Comparison of ENCODE assay signal across 1 cellular context in the genomic region with DNA sequence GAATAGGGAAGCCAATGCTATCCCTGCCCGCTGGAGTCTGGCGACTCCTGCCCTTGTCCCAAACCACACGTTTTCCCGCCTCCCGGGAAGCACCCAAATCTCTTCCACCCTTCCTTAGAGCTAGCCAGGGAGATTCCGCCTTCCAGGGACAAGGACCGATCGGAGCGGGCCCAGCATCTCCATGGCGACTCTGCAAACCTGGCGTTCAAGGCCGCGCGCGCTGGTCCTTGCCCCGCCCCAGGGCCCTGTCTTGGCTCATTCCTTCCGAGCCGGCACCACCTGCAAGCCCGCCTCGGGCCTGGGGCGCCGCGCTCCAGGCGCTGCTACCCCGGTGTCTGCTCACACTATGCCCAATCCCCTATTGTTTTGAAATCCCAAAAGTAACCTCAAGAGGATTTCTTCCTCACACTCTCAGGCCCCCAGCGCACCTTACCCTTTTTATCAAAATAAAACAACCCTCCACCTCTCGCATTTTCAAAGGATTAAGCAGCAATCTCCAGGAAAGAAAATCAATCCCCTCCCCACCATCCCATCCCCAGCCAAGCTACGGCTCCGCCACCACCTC.
TF ChIP-seq lines count a peak whose summit lies in the region.

No MANE protein-coding gene starts in this region.

TF ChIP-seq in GM23338, 12 proteins besides CTCF, POLR2A, EP300 and RAD21 (continued from another document):
- TF ChIP-seq, protein P1, sequence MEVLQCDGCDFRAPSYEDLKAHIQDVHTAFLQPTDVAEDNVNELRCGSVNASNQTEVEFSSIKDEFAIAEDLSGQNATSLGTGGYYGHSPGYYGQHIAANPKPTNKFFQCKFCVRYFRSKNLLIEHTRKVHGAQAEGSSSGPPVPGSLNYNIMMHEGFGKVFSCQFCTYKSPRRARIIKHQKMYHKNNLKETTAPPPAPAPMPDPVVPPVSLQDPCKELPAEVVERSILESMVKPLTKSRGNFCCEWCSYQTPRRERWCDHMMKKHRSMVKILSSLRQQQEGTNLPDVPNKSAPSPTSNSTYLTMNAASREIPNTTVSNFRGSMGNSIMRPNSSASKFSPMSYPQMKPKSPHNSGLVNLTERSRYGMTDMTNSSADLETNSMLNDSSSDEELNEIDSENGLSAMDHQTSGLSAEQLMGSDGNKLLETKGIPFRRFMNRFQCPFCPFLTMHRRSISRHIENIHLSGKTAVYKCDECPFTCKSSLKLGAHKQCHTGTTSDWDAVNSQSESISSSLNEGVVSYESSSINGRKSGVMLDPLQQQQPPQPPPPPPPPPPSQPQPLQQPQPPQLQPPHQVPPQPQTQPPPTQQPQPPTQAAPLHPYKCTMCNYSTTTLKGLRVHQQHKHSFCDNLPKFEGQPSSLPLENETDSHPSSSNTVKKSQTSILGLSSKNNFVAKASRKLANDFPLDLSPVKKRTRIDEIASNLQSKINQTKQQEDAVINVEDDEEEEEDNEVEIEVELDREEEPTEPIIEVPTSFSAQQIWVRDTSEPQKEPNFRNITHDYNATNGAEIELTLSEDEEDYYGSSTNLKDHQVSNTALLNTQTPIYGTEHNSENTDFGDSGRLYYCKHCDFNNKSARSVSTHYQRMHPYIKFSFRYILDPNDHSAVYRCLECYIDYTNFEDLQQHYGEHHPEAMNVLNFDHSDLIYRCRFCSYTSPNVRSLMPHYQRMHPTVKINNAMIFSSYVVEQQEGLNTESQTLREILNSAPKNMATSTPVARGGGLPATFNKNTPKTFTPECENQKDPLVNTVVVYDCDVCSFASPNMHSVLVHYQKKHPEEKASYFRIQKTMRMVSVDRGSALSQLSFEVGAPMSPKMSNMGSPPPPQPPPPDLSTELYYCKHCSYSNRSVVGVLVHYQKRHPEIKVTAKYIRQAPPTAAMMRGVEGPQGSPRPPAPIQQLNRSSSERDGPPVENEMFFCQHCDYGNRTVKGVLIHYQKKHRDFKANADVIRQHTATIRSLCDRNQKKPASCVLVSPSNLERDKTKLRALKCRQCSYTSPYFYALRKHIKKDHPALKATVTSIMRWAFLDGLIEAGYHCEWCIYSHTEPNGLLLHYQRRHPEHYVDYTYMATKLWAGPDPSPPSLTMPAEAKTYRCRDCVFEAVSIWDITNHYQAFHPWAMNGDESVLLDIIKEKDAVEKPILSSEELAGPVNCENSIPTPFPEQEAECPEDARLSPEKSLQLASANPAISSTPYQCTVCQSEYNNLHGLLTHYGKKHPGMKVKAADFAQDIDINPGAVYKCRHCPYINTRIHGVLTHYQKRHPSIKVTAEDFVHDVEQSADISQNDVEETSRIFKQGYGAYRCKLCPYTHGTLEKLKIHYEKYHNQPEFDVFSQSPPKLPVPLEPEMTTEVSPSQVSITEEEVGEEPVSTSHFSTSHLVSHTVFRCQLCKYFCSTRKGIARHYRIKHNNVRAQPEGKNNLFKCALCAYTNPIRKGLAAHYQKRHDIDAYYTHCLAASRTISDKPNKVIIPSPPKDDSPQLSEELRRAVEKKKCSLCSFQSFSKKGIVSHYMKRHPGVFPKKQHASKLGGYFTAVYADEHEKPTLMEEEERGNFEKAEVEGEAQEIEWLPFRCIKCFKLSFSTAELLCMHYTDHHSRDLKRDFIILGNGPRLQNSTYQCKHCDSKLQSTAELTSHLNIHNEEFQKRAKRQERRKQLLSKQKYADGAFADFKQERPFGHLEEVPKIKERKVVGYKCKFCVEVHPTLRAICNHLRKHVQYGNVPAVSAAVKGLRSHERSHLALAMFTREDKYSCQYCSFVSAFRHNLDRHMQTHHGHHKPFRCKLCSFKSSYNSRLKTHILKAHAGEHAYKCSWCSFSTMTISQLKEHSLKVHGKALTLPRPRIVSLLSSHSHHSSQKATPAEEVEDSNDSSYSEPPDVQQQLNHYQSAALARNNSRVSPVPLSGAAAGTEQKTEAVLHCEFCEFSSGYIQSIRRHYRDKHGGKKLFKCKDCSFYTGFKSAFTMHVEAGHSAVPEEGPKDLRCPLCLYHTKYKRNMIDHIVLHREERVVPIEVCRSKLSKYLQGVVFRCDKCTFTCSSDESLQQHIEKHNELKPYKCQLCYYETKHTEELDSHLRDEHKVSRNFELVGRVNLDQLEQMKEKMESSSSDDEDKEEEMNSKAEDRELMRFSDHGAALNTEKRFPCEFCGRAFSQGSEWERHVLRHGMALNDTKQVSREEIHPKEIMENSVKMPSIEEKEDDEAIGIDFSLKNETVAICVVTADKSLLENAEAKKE (CRISPR knock-in tag; IDR thresholded peaks at IDR 0.05), result no peak
- TF ChIP-seq STAT1 (IDR thresholded peaks at IDR 0.05; ENCODE audit: unreplicated experiment) (no peak), POLR2AphosphoS5 (IDR thresholded peaks at IDR 0.05; ENCODE audit: low read depth) (no peak), ZNF331 (CRISPR knock-in tag; IDR thresholded peaks at IDR 0.05; ENCODE audit: low read depth) (no peak)
TF ChIP-seq in GM23338: peak in this region for 0.
